12 cellular contexts compared by ENCODE assay signal in the genomic region with DNA sequence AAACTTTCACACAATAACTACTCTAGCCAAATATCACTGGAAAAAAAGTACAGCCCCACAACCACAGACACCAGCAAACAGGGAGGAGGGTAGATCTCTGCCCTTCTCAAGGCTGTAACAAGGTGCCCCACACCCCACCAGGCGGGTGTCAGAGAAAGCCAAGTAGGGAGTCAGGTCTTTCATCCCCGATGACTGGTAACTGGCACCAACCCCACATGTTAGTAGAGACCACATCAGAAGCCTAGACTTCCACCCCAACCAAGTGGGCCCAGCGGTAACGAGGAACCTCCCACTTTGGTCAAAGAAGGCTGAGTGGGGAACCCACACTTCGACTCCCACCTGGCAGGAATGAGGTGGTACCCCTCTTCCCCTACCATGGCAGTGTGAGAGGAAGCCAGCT. TPM values are rescaled to one million over a fixed set of nuclear protein-coding genes. Genes with fewer than 3 reads are reported as not detected.
A peak's percentile ranks its signal among the peaks of the same experiment; 100 is the strongest.
DNase-seq lines count a peak whose midpoint lies in the region; TF ChIP-seq lines count a peak whose summit lies in the region.
"Had no signal": no experiment of that assay in that cellular context is flagged by ENCODE, and none has a peak within 500 bp of the region (broad histone marks: within the 10 kb centered on the region; RNA-seq: fewer than 3 reads in every experiment).

No MANE protein-coding gene starts in this region.

- no peaks in the 10 kb centered on the region for H3K9me3 ChIP-seq in CD8-positive, alpha-beta memory T cell (ENCODE audit: low read length)
- H3K9me3 ChIP-seq in GM23248 (ENCODE audit: low read depth), result no peaks in the 10 kb centered on the region
- H3K9me3 ChIP-seq in effector memory CD4-positive, alpha-beta T cell (ENCODE audit: control insufficient read depth, low read length), result no peaks in the 10 kb centered on the region
- no peaks in the 10 kb centered on the region for H3K9me3 ChIP-seq in testis
- H3K9me3 ChIP-seq: BE2C, prostate gland had no signal

- H3K9me3 Mint-ChIP-seq in CD8-positive, alpha-beta memory T cell, result no peaks in the 10 kb centered on the region
- H3K9me3 Mint-ChIP-seq in activated CD4-positive, alpha-beta memory T cell treated with anti-CD3 and anti-CD28 coated beads, Interleukin-2, amount 10 ng/mL, durations not matched to agents 7 days and 5 days, result no peaks in the 10 kb centered on the region
- no peaks in the 10 kb centered on the region for H3K9me3 Mint-ChIP-seq in activated naive CD8-positive, alpha-beta T cell (ENCODE audit: low read depth)
- H3K9me3 Mint-ChIP-seq: memory B cell had no signal

- CTCF ChIA-PET in CD8-positive, alpha-beta memory T cell (lab: Charles Lee), result no interaction called here
- CTCF ChIA-PET in activated CD4-positive, alpha-beta memory T cell treated with anti-CD3 and anti-CD28 coated beads, Interleukin-2, amount 10 ng/mL, durations not matched to agents 7 days and 5 days (lab: Charles Lee), result no interaction called here

- peaks cover 10% of the 10 kb centered on the region for H3K4me1 ChIP-seq in CD8-positive, alpha-beta memory T cell (ENCODE audit: insufficient read depth, low read length)
- H3K4me1 ChIP-seq in GM23248 (ENCODE audit: insufficient read depth) (no peaks in the 10 kb centered on the region), testis (no peaks in the 10 kb centered on the region)
- no peaks in the 10 kb centered on the region for H3K4me1 ChIP-seq in effector memory CD4-positive, alpha-beta T cell (ENCODE audit: control insufficient read depth, insufficient read depth, low read length, poor library complexity, severe bottlenecking)
- H3K4me1 ChIP-seq: BE2C, prostate gland had no signal

- peaks cover 2 to 9% (median 4%) of the 10 kb centered on the region in 3 donors for H3K36me3 Mint-ChIP-seq in CD8-positive, alpha-beta memory T cell
- H3K36me3 Mint-ChIP-seq in activated CD4-positive, alpha-beta memory T cell treated with anti-CD3 and anti-CD28 coated beads, Interleukin-2, amount 10 ng/mL, durations not matched to agents 7 days and 5 days (ENCODE audit: low read depth), result peaks cover 55% of the 10 kb centered on the region
- H3K36me3 Mint-ChIP-seq in activated naive CD8-positive, alpha-beta T cell, result peaks cover 7% of the 10 kb centered on the region

- no peaks in the 10 kb centered on the region for H3K9me2 ChIP-seq in GM23248 (ENCODE audit: insufficient read depth)

- in situ Hi-C loops in GM23248 (cut with MboI), result no loop called here

- intact Hi-C loops in testis (cut with DNase I; ENCODE audit: low total_unique reads), result no loop called here

- 94% methylated on average over 5 of the region's 5 CpGs for WGBS in GM23248 (ENCODE audit: low coverage in 1 of 2, low lambda C conversion rate in 2 of 2, missing lambda C conversion rate in 2 of 2), 2 experiments
- WGBS in testis, 2 donors, result 88 to 100% methylated on average over 5 of the region's 5 CpGs

- no peak overlapping the region for H2AFZ ChIP-seq in GM23248

- peak in 3 of 5 donors; percentile 3 to 49 (median 29) for DNase-seq in CD8-positive, alpha-beta memory T cell
- peak; percentile 19 for DNase-seq in activated CD4-positive, alpha-beta memory T cell treated with anti-CD3 and anti-CD28 coated beads, Interleukin-2, amount 10 ng/mL, durations not matched to agents 7 days and 5 days
- peak; percentile 9 for DNase-seq in stimulated activated CD4-positive, alpha-beta T cell treated with anti-CD3 and anti-CD28 coated beads, Interleukin-2, amount 100 ng/mL, for 4 hours (ENCODE audit: low read depth)
- DNase-seq in cerebellar cortex (ENCODE audit: low spot score) (no peak), GM23248 (no peak), testis (no peak)
- DNase-seq in effector memory CD4-positive, alpha-beta T cell, result no peak
- DNase-seq: BE2C, Kasumi-1 had no signal

- H3K36me3 ChIP-seq in CD8-positive, alpha-beta memory T cell (ENCODE audit: insufficient read depth, low read length), result no peaks in the 10 kb centered on the region
- H3K36me3 ChIP-seq in GM23248 (ENCODE audit: low read depth) (no peaks in the 10 kb centered on the region), testis (ENCODE audit: low read depth, missing control alignments) (no peaks in the 10 kb centered on the region)
- no peaks in the 10 kb centered on the region for H3K36me3 ChIP-seq in effector memory CD4-positive, alpha-beta T cell (ENCODE audit: control insufficient read depth, insufficient read depth, low read length)
- H3K36me3 ChIP-seq: prostate gland had no signal

- peak overlapping the region in 6 of 8 donors; percentile 28 to 92 (median 49) for H3K27ac Mint-ChIP-seq in CD8-positive, alpha-beta memory T cell
- H3K27ac Mint-ChIP-seq in activated CD4-positive, alpha-beta memory T cell treated with anti-CD3 and anti-CD28 coated beads, Interleukin-2, amount 10 ng/mL, durations not matched to agents 7 days and 5 days, result peak overlapping the region; percentile 65
- peak overlapping the region; percentile 70 for H3K27ac Mint-ChIP-seq in activated naive CD8-positive, alpha-beta T cell
- H3K27ac Mint-ChIP-seq: memory B cell had no signal

- H3K4me3 ChIP-seq in CD8-positive, alpha-beta memory T cell (ENCODE audit: low read length), result no peak overlapping the region
- no peak overlapping the region for H3K4me3 ChIP-seq in GM23248
- H3K4me3 ChIP-seq in effector memory CD4-positive, alpha-beta T cell (ENCODE audit: insufficient read depth, low read depth, low read length, poor library complexity, severe bottlenecking), result no peak overlapping the region
- no peak overlapping the region for H3K4me3 ChIP-seq in testis
- H3K4me3 ChIP-seq: prostate gland had no signal

- no peak overlapping the region for H3K9ac ChIP-seq in GM23248

- TF ChIP-seq CTCF in testis (IDR thresholded peaks at IDR 0.05), result no peak

- H3K27me3 Mint-ChIP-seq in CD8-positive, alpha-beta memory T cell, result no peaks in the 10 kb centered on the region
- no peaks in the 10 kb centered on the region for H3K27me3 Mint-ChIP-seq in activated CD4-positive, alpha-beta memory T cell treated with anti-CD3 and anti-CD28 coated beads, Interleukin-2, amount 10 ng/mL, durations not matched to agents 7 days and 5 days
- H3K27me3 Mint-ChIP-seq in activated naive CD8-positive, alpha-beta T cell, result no peaks in the 10 kb centered on the region
- H3K27me3 Mint-ChIP-seq: memory B cell had no signal

- H3K27ac ChIP-seq in CD8-positive, alpha-beta memory T cell (ENCODE audit: low read depth, low read length), result no peak overlapping the region
- H3K27ac ChIP-seq in GM23248 (no peak overlapping the region), testis (no peak overlapping the region)
- H3K27ac ChIP-seq in effector memory CD4-positive, alpha-beta T cell (ENCODE audit: insufficient read depth, low read length, poor library complexity, severe bottlenecking), result no peak overlapping the region
- H3K27ac ChIP-seq: prostate gland had no signal

- H3K79me2 ChIP-seq in GM23248 (ENCODE audit: insufficient read depth), result no peaks in the 10 kb centered on the region

- peaks cover 10 to 15% (median 12%) of the 10 kb centered on the region in 3 donors for H3K4me1 Mint-ChIP-seq in CD8-positive, alpha-beta memory T cell
- peaks cover 14% of the 10 kb centered on the region for H3K4me1 Mint-ChIP-seq in activated CD4-positive, alpha-beta memory T cell treated with anti-CD3 and anti-CD28 coated beads, Interleukin-2, amount 10 ng/mL, durations not matched to agents 7 days and 5 days
- peaks cover 21% of the 10 kb centered on the region for H3K4me1 Mint-ChIP-seq in activated naive CD8-positive, alpha-beta T cell (ENCODE audit: low read depth)
- H3K4me1 Mint-ChIP-seq: memory B cell had no signal

- H3K4me2 ChIP-seq in GM23248 (ENCODE audit: unreplicated experiment), result no peak overlapping the region

- TF ChIP-seq POLR2A in testis (IDR thresholded peaks at IDR 0.05), result no peak

- H3K27me3 ChIP-seq in CD8-positive, alpha-beta memory T cell (ENCODE audit: insufficient read depth, low read length, poor library complexity, severe bottlenecking), result no peaks in the 10 kb centered on the region
- H3K27me3 ChIP-seq in GM23248 (replicated peaks; ENCODE audit: insufficient read depth) (no peaks in the 10 kb centered on the region), testis (no peaks in the 10 kb centered on the region)
- H3K27me3 ChIP-seq in effector memory CD4-positive, alpha-beta T cell (replicated peaks; ENCODE audit: control insufficient read depth, insufficient read depth, low read length, poor library complexity, severe bottlenecking), result no peaks in the 10 kb centered on the region
- H3K27me3 ChIP-seq: BE2C had no signal

- H4K20me1 ChIP-seq in GM23248 (ENCODE audit: insufficient read depth), result no peaks in the 10 kb centered on the region

- POLR2A ChIA-PET in CD8-positive, alpha-beta memory T cell (lab: Charles Lee), result no interaction called here
- POLR2A ChIA-PET in activated CD4-positive, alpha-beta memory T cell treated with anti-CD3 and anti-CD28 coated beads, Interleukin-2, amount 10 ng/mL, durations not matched to agents 7 days and 5 days (lab: Charles Lee), result interaction anchor here (0.9 to 1.5 kb wide), 2 partner anchors 9 to 13 kb away, joined by 3 to 4 read pairs; no protein-coding TSS in a partner anchor

- H3K4me3 Mint-ChIP-seq in CD8-positive, alpha-beta memory T cell, result peak overlapping the region in 3 of 7 donors; percentile 32 to 69 (median 45)
- H3K4me3 Mint-ChIP-seq in activated CD4-positive, alpha-beta memory T cell treated with anti-CD3 and anti-CD28 coated beads, Interleukin-2, amount 10 ng/mL, durations not matched to agents 7 days and 5 days, result no peak overlapping the region
- H3K4me3 Mint-ChIP-seq in activated naive CD8-positive, alpha-beta T cell, result peak overlapping the region; percentile 59
- H3K4me3 Mint-ChIP-seq: memory B cell had no signal

- no peaks in the 10 kb centered on the region for H3F3A ChIP-seq in GM23248 (ENCODE audit: insufficient read depth)

RNA-seq across cellular contexts. Expression of a gene that starts 16.4 kb away (rescaled TPM):
- 1 to 10 TPM; 7.7 to 7.8 TPM for total RNA-seq in CD8-positive, alpha-beta memory T cell
- polyA plus RNA-seq in CD8-positive, alpha-beta memory T cell, result 8.1 TPM
- 10 to 100 TPM; 12.2 to 13.3 TPM for total RNA-seq in activated CD4-positive, alpha-beta memory T cell treated with anti-CD3 and anti-CD28 coated beads, Interleukin-2, amount 10 ng/mL, durations not matched to agents 7 days and 5 days
- total RNA-seq in GM23248 (2014; rRNA removed; shearing (Covaris generic)), result 11.2 and 16.8 TPM in 2 replicates
- polyA plus RNA-seq in GM23248 (2016; fragmentation: Nextera tagmentation; extraction: Ambion mirVana), result 17.3 and 20.6 TPM in 2 replicates
- 10 to 100 TPM; 19.8 to 31.3 TPM for total RNA-seq in testis
- polyA plus RNA-seq in testis (ENCODE audit: insufficient read depth, low read depth, low replicate concordance), result 6.1 TPM

RNA-seq across cellular contexts. Expression of a gene that starts 48.3 kb away (rescaled TPM):
- total RNA-seq in CD8-positive, alpha-beta memory T cell, result 10 to 100 TPM; 37.3 to 40.0 TPM
- 0.55 TPM for polyA plus RNA-seq in CD8-positive, alpha-beta memory T cell
- total RNA-seq in activated CD4-positive, alpha-beta memory T cell treated with anti-CD3 and anti-CD28 coated beads, Interleukin-2, amount 10 ng/mL, durations not matched to agents 7 days and 5 days, result 10 to 100 TPM; 34.7 to 40.4 TPM
- total RNA-seq in GM23248 (2014; rRNA removed; shearing (Covaris generic)), result 4.8 and 5.2 TPM in 2 replicates
- polyA plus RNA-seq in GM23248 (2016; fragmentation: Nextera tagmentation; extraction: Ambion mirVana), result 1.6 and 1.8 TPM in 2 replicates
- total RNA-seq in testis, result 1 to 10 TPM; 5.9 to 7.6 TPM
- 5.9 TPM for polyA plus RNA-seq in testis (ENCODE audit: insufficient read depth, low read depth, low replicate concordance)

Comparison
In these comparisons a context has a peak if more than half of its experiments do, and no peak if none do; other contexts are left out.
1. DNase-seq: peak in CD8-positive, alpha-beta memory T cell (3 of 5), activated CD4-positive, alpha-beta memory T cell treated with anti-CD3 and anti-CD28 coated beads, Interleukin-2, amount 10 ng/mL, durations not matched to agents 7 days and 5 days (single experiment) and stimulated activated CD4-positive, alpha-beta T cell treated with anti-CD3 and anti-CD28 coated beads, Interleukin-2, amount 100 ng/mL, for 4 hours (single experiment); none in cerebellar cortex (single experiment), GM23248 (single experiment), effector memory CD4-positive, alpha-beta T cell (0 of 3) and testis (single experiment).
2. Peak in every context shown above with its lines, with median percentiles within 50 percentile points of each other: H3K27ac Mint-ChIP-seq.